14 cellular contexts compared by ENCODE assay signal in the genomic region with DNA sequence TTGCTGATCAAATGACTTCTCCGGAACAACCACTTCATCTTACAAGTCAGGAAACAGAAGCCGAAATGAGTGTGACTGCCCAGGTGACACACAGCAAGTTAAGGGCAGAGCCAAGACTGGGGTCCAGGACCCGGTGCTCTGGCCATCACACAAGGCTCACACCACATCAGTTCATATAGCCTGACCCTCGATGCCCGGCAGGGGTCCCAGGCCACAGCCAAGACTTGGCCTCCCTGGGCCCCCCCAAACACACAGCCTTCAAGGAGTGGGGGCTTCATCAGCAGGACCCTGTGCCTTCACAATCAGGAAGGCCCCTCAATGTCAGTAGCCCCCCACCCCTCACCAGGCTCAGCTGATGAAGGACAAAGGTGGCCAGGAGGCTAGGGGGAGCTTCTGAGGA.
DNase-seq lines count a peak whose midpoint lies in the region; ATAC-seq and TF ChIP-seq lines count a peak whose summit lies in the region.
"Had no signal": no experiment of that assay in that cellular context is flagged by ENCODE, and none has a peak within 500 bp of the region (broad histone marks: within the 10 kb centered on the region; RNA-seq: fewer than 3 reads in every experiment).

No MANE protein-coding gene starts in this region.

- no peaks in the 10 kb centered on the region for H4K20me1 ChIP-seq in hepatocyte (ENCODE audit: insufficient read depth, poor library complexity, severe bottlenecking)

- TF ChIP-seq EP300 in suprapubic skin (IDR thresholded peaks at IDR 0.05), result no peak

- no peak overlapping the region for H3K27ac Mint-ChIP-seq in natural killer cell treated with Interleukin-12 subunit alpha and Interleukin-12 subunit beta and Interleukin-15 and Interleukin-18, amount 100 ng/mL, for 72 hours
- no peak overlapping the region for H3K27ac Mint-ChIP-seq in natural killer cell

- no peak for ATAC-seq in natural killer cell treated with Interleukin-12 subunit alpha and Interleukin-12 subunit beta and Interleukin-15 and Interleukin-18, amount 100 ng/mL, for 72 hours
- ATAC-seq in natural killer cell (no peak), HG03460 (IDR thresholded peaks at IDR 0.05; ENCODE audit: unreplicated experiment) (no peak)

- no peaks in the 10 kb centered on the region for H3K9me3 ChIP-seq in hepatocyte (ENCODE audit: low read depth)
- H3K9me3 ChIP-seq in suprapubic skin, result no peaks in the 10 kb centered on the region
- H3K9me3 ChIP-seq: BE2C, HAP-1 had no signal

- no peak overlapping the region for H2AFZ ChIP-seq in hepatocyte

- peak; percentile 2 for DNase-seq in natural killer cell treated with Interleukin-12 subunit alpha and Interleukin-12 subunit beta and Interleukin-15 and Interleukin-18, amount 100 ng/mL, for 72 hours (ENCODE audit: low spot score)
- DNase-seq in natural killer cell (no peak), hepatocyte (ENCODE audit: low spot score) (no peak), suprapubic skin (ENCODE audit: low spot score in 2 of 2) (no peak), NCI-H1048 (lab: John Stamatoyannopoulos, UW) (no peak)
- DNase-seq: BE2C, C1 segment of cervical spinal cord, COR-L47 had no signal

- no peaks in the 10 kb centered on the region for H3K79me2 ChIP-seq in hepatocyte

- 98% methylated on average over 5 of the region's 5 CpGs for WGBS in hepatocyte (ENCODE audit: low lambda C conversion rate, missing lambda C conversion rate)
- WGBS in suprapubic skin, result 97% methylated on average over 5 of the region's 5 CpGs

- no peaks in the 10 kb centered on the region for H3K36me3 Mint-ChIP-seq in natural killer cell treated with Interleukin-12 subunit alpha and Interleukin-12 subunit beta and Interleukin-15 and Interleukin-18, amount 100 ng/mL, for 72 hours
- H3K36me3 Mint-ChIP-seq in natural killer cell, result no peaks in the 10 kb centered on the region
- H3K36me3 Mint-ChIP-seq: CD4-positive, CD25-positive, alpha-beta regulatory T cell; CD8-positive, alpha-beta memory T cell had no signal

- peak overlapping the region; percentile 48 for H3K27ac ChIP-seq in hepatocyte
- peak overlapping the region; percentile 43 for H3K27ac ChIP-seq in suprapubic skin
- H3K27ac ChIP-seq: GM23248 had no signal

- H3K27me3 ChIP-seq in hepatocyte (no peaks in the 10 kb centered on the region), suprapubic skin (no peaks in the 10 kb centered on the region)
- H3K27me3 ChIP-seq: BE2C had no signal

- H3K4me2 ChIP-seq in hepatocyte, result no peak overlapping the region

- no peak for TF ChIP-seq POLR2A in suprapubic skin (IDR thresholded peaks at IDR 0.05)

- no peaks in the 10 kb centered on the region for H3K9me2 ChIP-seq in hepatocyte (replicated peaks; ENCODE audit: insufficient read depth)

- intact Hi-C loops in natural killer cell (cut with micrococcal nuclease), result no loop called here

- H3K27me3 Mint-ChIP-seq in natural killer cell treated with Interleukin-12 subunit alpha and Interleukin-12 subunit beta and Interleukin-15 and Interleukin-18, amount 100 ng/mL, for 72 hours, result no peaks in the 10 kb centered on the region
- H3K27me3 Mint-ChIP-seq in natural killer cell (ENCODE audit: low read depth in 2 of 2), result peaks cover 0 to 1% of the 10 kb centered on the region in 2 donors
- H3K27me3 Mint-ChIP-seq: CD4-positive, CD25-positive, alpha-beta regulatory T cell had no signal

- H3K4me1 Mint-ChIP-seq in natural killer cell treated with Interleukin-12 subunit alpha and Interleukin-12 subunit beta and Interleukin-15 and Interleukin-18, amount 100 ng/mL, for 72 hours (ENCODE audit: low read depth in 2 of 2), result no peaks in the 10 kb centered on the region
- no peaks in the 10 kb centered on the region for H3K4me1 Mint-ChIP-seq in natural killer cell
- H3K4me1 Mint-ChIP-seq: CD4-positive, CD25-positive, alpha-beta regulatory T cell; CD8-positive, alpha-beta memory T cell had no signal

- H3K9me3 Mint-ChIP-seq in natural killer cell treated with Interleukin-12 subunit alpha and Interleukin-12 subunit beta and Interleukin-15 and Interleukin-18, amount 100 ng/mL, for 72 hours, result no peaks in the 10 kb centered on the region
- no peaks in the 10 kb centered on the region for H3K9me3 Mint-ChIP-seq in natural killer cell
- H3K9me3 Mint-ChIP-seq: CD8-positive, alpha-beta memory T cell had no signal

- H3K4me1 ChIP-seq in hepatocyte (ENCODE audit: insufficient read depth), result no peaks in the 10 kb centered on the region
- peaks cover 12% of the 10 kb centered on the region for H3K4me1 ChIP-seq in suprapubic skin
- H3K4me1 ChIP-seq: HAP-1 had no signal

- H3K36me3 ChIP-seq in hepatocyte (replicated peaks; ENCODE audit: insufficient read depth, low read depth) (no peaks in the 10 kb centered on the region), suprapubic skin (no peaks in the 10 kb centered on the region)
- H3K36me3 ChIP-seq: BE2C, HAP-1 had no signal

- no peak overlapping the region for H3K4me3 Mint-ChIP-seq in natural killer cell treated with Interleukin-12 subunit alpha and Interleukin-12 subunit beta and Interleukin-15 and Interleukin-18, amount 100 ng/mL, for 72 hours
- H3K4me3 Mint-ChIP-seq in natural killer cell, result no peak overlapping the region
- H3K4me3 Mint-ChIP-seq: CD4-positive, CD25-positive, alpha-beta regulatory T cell; CD8-positive, alpha-beta memory T cell had no signal

- no peak for TF ChIP-seq CTCF in natural killer cell (IDR thresholded peaks at IDR 0.05)
- no peak for TF ChIP-seq CTCF in hepatocyte (IDR thresholded peaks at IDR 0.05; ENCODE audit: poor library complexity)
- TF ChIP-seq CTCF in suprapubic skin (IDR thresholded peaks at IDR 0.05), result no peak

- no peak overlapping the region for H3K4me3 ChIP-seq in hepatocyte
- no peak overlapping the region for H3K4me3 ChIP-seq in suprapubic skin
- H3K4me3 ChIP-seq: GM12878, GM23248, HAP-1 had no signal
